8 cellular contexts compared by ENCODE assay signal in genomic region chr7:121369462-121369861, GRCh38. TPM values are rescaled to one million over a fixed set of nuclear protein-coding genes. Genes with fewer than 3 reads are reported as not detected.
DNase-seq lines count a peak whose midpoint lies in the region; ATAC-seq lines count a peak whose summit lies in the region.

No MANE protein-coding gene starts in this region.

- no peak for DNase-seq in T-cell
- peak; percentile 64 to 70 for DNase-seq in lung microvascular endothelial cell (ENCODE audit: low read depth in 2 of 2)
- no peak for DNase-seq in NCI-H524 (lab: John Stamatoyannopoulos, UW)
- no peak for DNase-seq in NCI-H2107 treated with DMSO at 0.1 percent for 48 hours (lab: John Stamatoyannopoulos, UW; ENCODE audit: unreplicated experiment)

- H3K4me1 Mint-ChIP-seq in T-cell, result peaks cover 19 to 41% (median 33%) of the 10 kb centered on the region in 3 donors

- CTCF ChIA-PET in T-cell (lab: Charles Lee), result interaction anchor here (1.0 to 1.4 kb wide), 8 partner anchors 10 to 179 kb away, joined by 3 to 11 read pairs (median 5); no protein-coding TSS in a partner anchor

- no peaks in the 10 kb centered on the region for H3K27me3 Mint-ChIP-seq in T-cell

- POLR2A ChIA-PET in T-cell (lab: Charles Lee), result interaction anchor here in 1 of 2 donors (0.6 kb wide), 1 partner anchor 419 kb away, joined by 9 read pairs; the partner anchor contains the start of gene ING3

- peaks cover 16% of the 10 kb centered on the region for H3K36me3 Mint-ChIP-seq in T-cell

- no peak overlapping the region for H3K4me3 Mint-ChIP-seq in T-cell

- H3K27ac Mint-ChIP-seq in T-cell, result peak overlapping the region; percentile 56 to 64

- ATAC-seq in GM18517 (IDR thresholded peaks at IDR 0.05; ENCODE audit: unreplicated experiment), result peak; percentile 37
- ATAC-seq in HG02623 (IDR thresholded peaks at IDR 0.05; ENCODE audit: unreplicated experiment), result peak; percentile 40
- ATAC-seq in T-cell (replicated peaks in 1 of 4), result peak in 2 of 4 experiments; percentile 15 to 32
- no peak for ATAC-seq in GM19455 (IDR thresholded peaks at IDR 0.05; ENCODE audit: unreplicated experiment)
- ATAC-seq in activated CD4-positive, CD25-positive, alpha-beta regulatory T cell treated with anti-CD3 and anti-CD28 coated beads, Interleukin-2, amount 50 U/mL, for 24 hours, result no peak

- no peaks in the 10 kb centered on the region for H3K9me3 Mint-ChIP-seq in T-cell

RNA-seq across cellular contexts. Expression of gene FAM3C, which starts 26.6 kb away (rescaled TPM):
- total RNA-seq in T-cell (10 to 100 TPM in 4 of 5 donors, 1 to 10 TPM in 1; 8.8 to 21.8 (median 14.9) TPM), lung microvascular endothelial cell (31.3 and 32.5 TPM in 2 replicates)

RNA-seq across cellular contexts. Expression of gene WNT16, which starts 40.7 kb away (rescaled TPM):
- total RNA-seq in T-cell (under 1 TPM in 3 of 5 donors, not detected in 2; 0.13 to 0.35 (median 0.19) TPM), lung microvascular endothelial cell (not detected in 2 replicates)

Comparison
In these comparisons a context has a peak if more than half of its experiments do, and no peak if none do; other contexts are left out.
1. ATAC-seq: peak in GM18517 (single experiment) and HG02623 (single experiment); none in GM19455 (single experiment) and activated CD4-positive, CD25-positive, alpha-beta regulatory T cell treated with anti-CD3 and anti-CD28 coated beads, Interleukin-2, amount 50 U/mL, for 24 hours (0 of 2).
2. DNase-seq: peak in lung microvascular endothelial cell (2 of 2); none in T-cell (0 of 34), NCI-H524 (0 of 2) and NCI-H2107 treated with DMSO at 0.1 percent for 48 hours (single experiment).